In the genomic region with DNA sequence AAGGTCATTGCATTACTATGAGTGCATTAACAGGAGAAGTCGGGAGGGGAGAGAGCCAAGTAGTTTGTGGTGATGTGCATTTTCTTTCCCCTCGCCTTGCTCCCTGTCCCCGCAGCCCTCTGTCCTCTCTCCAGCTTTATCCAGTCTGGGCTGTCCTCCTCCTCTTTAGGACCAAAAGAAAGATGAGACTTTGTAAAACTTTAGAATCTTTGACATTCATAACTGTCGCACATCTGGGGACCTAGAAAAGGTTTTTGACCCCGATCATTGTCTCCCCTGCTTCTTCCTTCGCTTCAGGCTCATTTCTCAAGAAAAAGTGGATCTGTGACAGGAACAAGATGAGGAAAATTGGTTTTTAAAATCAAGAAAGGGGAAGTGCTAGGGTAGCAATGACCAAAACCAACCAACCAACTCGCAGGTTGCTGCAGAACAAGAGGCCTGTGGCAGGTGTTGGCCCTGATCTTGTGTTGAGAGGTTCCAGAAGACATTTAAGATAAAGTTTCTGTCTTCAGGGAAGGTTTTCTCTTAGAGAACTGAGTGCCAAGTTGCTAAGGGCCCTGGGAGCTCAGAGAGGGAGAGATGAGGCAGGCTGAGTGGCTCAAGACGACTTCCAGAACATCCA, we compare ENCODE assay signal across 11 cellular contexts. TPM values are rescaled to one million over a fixed set of nuclear protein-coding genes. Genes with fewer than 3 reads are reported as not detected.
A peak's percentile ranks its signal among the peaks of the same experiment; 100 is the strongest.
DNase-seq lines count a peak whose midpoint lies in the region; ATAC-seq and TF ChIP-seq lines count a peak whose summit lies in the region.
"Had no signal": no experiment of that assay in that cellular context is flagged by ENCODE, and none has a peak within 500 bp of the region (broad histone marks: within the 10 kb centered on the region; RNA-seq: fewer than 3 reads in every experiment).

No MANE protein-coding gene starts in this region.

- no peak overlapping the region for H2AK9ac ChIP-seq in IMR-90 (replicated peaks; ENCODE audit: low read depth, low read length, poor library complexity)

- H3K36me3 Mint-ChIP-seq in CD14-positive monocyte: peaks cover 32 to 43% of the 10 kb centered on the region in 2 donors

- 93% methylated on average over 3 of the region's 8 CpGs; no CpG with 5 or more reads in 1 of the 2 experiments for WGBS in IMR-90 (ENCODE audit: extremely low coverage in 2 of 2, insufficient read length in 1 of 2), 2 experiments
- WGBS in hepatocyte (ENCODE audit: low lambda C conversion rate, missing lambda C conversion rate): 85% methylated on average over 8 of the region's 8 CpGs
- 68 to 92% (median 73%) methylated on average over 8 of the region's 8 CpGs for whole genome bisulfite sequencing in psoas muscle, 3 donors

- in situ Hi-C loops in IMR-90 (cut with MboI; ENCODE audit: low sequenced_read_pairs): no loop called here

- H3K36me3 ChIP-seq in IMR-90 (ENCODE audit: control insufficient read depth, insufficient read depth, low read length) (no peaks in the 10 kb centered on the region), hepatocyte (replicated peaks; ENCODE audit: insufficient read depth, low read depth) (no peaks in the 10 kb centered on the region), psoas muscle (ENCODE audit: insufficient read depth in 1 of 2, low read depth in 1 of 2) (peaks cover 0 to 6% of the 10 kb centered on the region in 2 donors), H7 (replicated peaks; ENCODE audit: control insufficient read depth, insufficient read depth, low read length) (no peaks in the 10 kb centered on the region)

- POLR2A ChIA-PET in IMR-90 (lab: Charles Lee; ENCODE audit: unreplicated experiment): no interaction called here

- H3K9me1 ChIP-seq in IMR-90 (ENCODE audit: insufficient read depth, low read length): no peaks in the 10 kb centered on the region

- H2AFZ ChIP-seq in IMR-90 (replicated peaks; ENCODE audit: low read length, poor library complexity) (no peak overlapping the region), hepatocyte (no peak overlapping the region)

- H4K91ac ChIP-seq in IMR-90 (ENCODE audit: insufficient read depth, low read depth, low read length): no peak overlapping the region

- H3K9me3 ChIP-seq in IMR-90 (ENCODE audit: control insufficient read depth, insufficient read depth, low read length) (no peaks in the 10 kb centered on the region), hepatocyte (ENCODE audit: low read depth) (no peaks in the 10 kb centered on the region), psoas muscle (no peaks in the 10 kb centered on the region)

- ATAC-seq in IMR-90 (ENCODE audit: low read depth): no peak
- ATAC-seq in psoas muscle: no peak
- ATAC-seq in HG03025 (IDR thresholded peaks at IDR 0.05; ENCODE audit: low FRiP score, unreplicated experiment): no peak

- H3K4me1 Mint-ChIP-seq in CD14-positive monocyte: peaks cover 79% of the 10 kb centered on the region

- H3K27ac ChIP-seq in IMR-90 (ENCODE audit: insufficient read depth, low read length): peak overlapping the region; percentile 20; the same call in 1 of the 2 replicates
- peak overlapping the region; percentile 39 for H3K27ac ChIP-seq in hepatocyte
- peak overlapping the region; percentile 90 for H3K27ac ChIP-seq in psoas muscle

- no peaks in the 10 kb centered on the region for H3K27me3 ChIP-seq in IMR-90 (ENCODE audit: control insufficient read depth, insufficient read depth, low read length)
- H3K27me3 ChIP-seq in hepatocyte: no peaks in the 10 kb centered on the region
- H3K27me3 ChIP-seq in psoas muscle (ENCODE audit: insufficient read depth in 3 of 3, low read length in 2 of 3): no peaks in the 10 kb centered on the region
- no peaks in the 10 kb centered on the region for H3K27me3 ChIP-seq in H7 (ENCODE audit: control insufficient read depth, insufficient read depth, low read length)

- H4K8ac ChIP-seq in IMR-90 (ENCODE audit: low read depth in 2 of 2, low read length in 2 of 2): peak overlapping the region in 1 of 2 experiments; percentile 3; a peak in 1 of 4 replicates

- H3K27ac Mint-ChIP-seq in CD14-positive monocyte: peak overlapping the region; percentile 98 to 100 (median 99)

- no peak overlapping the region for H4K5ac ChIP-seq in IMR-90 (ENCODE audit: low read depth, low read length)

- H3K9ac ChIP-seq in IMR-90 (ENCODE audit: low read depth, low read length): no peak overlapping the region

- H2BK20ac ChIP-seq in IMR-90 (ENCODE audit: low read depth, low read length): no peak overlapping the region

- no peak overlapping the region; the same call in 1 of the 2 replicates for H3K18ac ChIP-seq in IMR-90 (ENCODE audit: low read depth, low read length)

- H3K79me1 ChIP-seq in IMR-90 (ENCODE audit: low read depth in 1 of 2, low read length in 2 of 2): no peaks in the 10 kb centered on the region

- no peaks in the 10 kb centered on the region for H3K79me2 ChIP-seq in hepatocyte

- dilution Hi-C loops in IMR-90 (cut with HindIII; ENCODE audit: low sequenced_read_pairs, unreplicated experiment): no loop called here

- H3K27me3 Mint-ChIP-seq in CD14-positive monocyte (ENCODE audit: low read depth in 3 of 3): peaks cover 0 to 4% (median 2%) of the 10 kb centered on the region in 3 donors

- H3K4me3 Mint-ChIP-seq in CD14-positive monocyte: peak overlapping the region; percentile 48 to 83

- H3K4me1 ChIP-seq in IMR-90 (ENCODE audit: control insufficient read depth, insufficient read depth, low read length) (peaks cover 8% of the 10 kb centered on the region; the same call in 1 of the 2 replicates), hepatocyte (ENCODE audit: insufficient read depth) (peaks cover 30% of the 10 kb centered on the region), psoas muscle (peaks cover 57% of the 10 kb centered on the region)

- no peak for TF ChIP-seq POLR2A in IMR-90 (IDR thresholded peaks at IDR 0.05; ENCODE audit: low read depth, low read length)

- no peak overlapping the region for H3K4me3 ChIP-seq in IMR-90 (ENCODE audit: insufficient read depth, low read depth, low read length)
- no peak overlapping the region for H3K4me3 ChIP-seq in hepatocyte
- H3K4me3 ChIP-seq in psoas muscle: peak overlapping the region; percentile 40
- no peak overlapping the region for H3K4me3 ChIP-seq in H7 (ENCODE audit: insufficient read depth, low read depth, low read length)

- no peak overlapping the region for H2BK15ac ChIP-seq in IMR-90 (ENCODE audit: low read depth, low read length)

- no peak overlapping the region for H3K14ac ChIP-seq in IMR-90 (replicated peaks; ENCODE audit: low read depth, low read length)

- H4K20me1 ChIP-seq in IMR-90 (ENCODE audit: insufficient read depth, low read length): no peaks in the 10 kb centered on the region
- no peaks in the 10 kb centered on the region for H4K20me1 ChIP-seq in hepatocyte (ENCODE audit: insufficient read depth, poor library complexity, severe bottlenecking)

- H3K4ac ChIP-seq in IMR-90 (ENCODE audit: low read depth, low read length): no peak overlapping the region

- CTCF ChIA-PET in IMR-90 (lab: Yijun Ruan, JAX): interaction anchor here (0.9 kb wide), 1 partner anchor 16 kb away, joined by 3 read pairs; no protein-coding TSS in a partner anchor

- no peak overlapping the region; the same call in 1 of the 2 replicates for H3K4me2 ChIP-seq in IMR-90 (ENCODE audit: low read depth, low read length)
- no peak overlapping the region for H3K4me2 ChIP-seq in hepatocyte

- DNase-seq in CD14-positive monocyte (ENCODE audit: low spot score): no peak
- DNase-seq in IMR-90: no peak
- DNase-seq in hepatocyte (ENCODE audit: low spot score): no peak
- DNase-seq in psoas muscle: no peak
- DNase-seq in stimulated activated CD4-positive, alpha-beta T cell treated with anti-CD3 and anti-CD28 coated beads, Interleukin-4, amount 100 ng/mL, for 4 hours: no peak
- DNase-seq in H7: no peak
- DNase-seq in activated T-cell treated with anti-CD3 and anti-CD28 coated beads for 4 hours: no peak
- DNase-seq: activated T-cell treated with anti-CD3 and anti-CD28 coated beads, Interleukin-2, amount 50 U/mL, for 1 hour; erythroblast; occipital lobe had no signal

- no peaks in the 10 kb centered on the region for H3K9me2 ChIP-seq in hepatocyte (replicated peaks; ENCODE audit: insufficient read depth)

- no peak overlapping the region for H2BK120ac ChIP-seq in IMR-90 (ENCODE audit: low read depth, low read length)

- H2AK5ac ChIP-seq in IMR-90 (ENCODE audit: low read depth, low read length): no peak overlapping the region

- H3K9me3 Mint-ChIP-seq in CD14-positive monocyte: no peaks in the 10 kb centered on the region

- no peak overlapping the region for H2BK5ac ChIP-seq in IMR-90 (ENCODE audit: low read depth, low read length, poor library complexity, severe bottlenecking)

- TF ChIP-seq RAD21 in IMR-90 (IDR thresholded peaks at IDR 0.05; ENCODE audit: low read length): no peak

- BruUV-seq in IMR-90 (replicated peaks; lab: Mats Ljungman, UMichigan): no TSS peak

- H3K56ac ChIP-seq in IMR-90 (ENCODE audit: extremely low read depth, insufficient read depth, low read length): no peak overlapping the region

- intact Hi-C loops in CD14-positive monocyte (cut with micrococcal nuclease) (loop anchor here in 1 of 2 donors (10.0 kb wide), 1 partner anchor 453 kb away; no protein-coding TSS in a partner anchor), IMR-90 (cut with micrococcal nuclease) (no loop called here), psoas muscle (cut with DNase I) (no loop called here)

- no peak overlapping the region for H3K23ac ChIP-seq in IMR-90 (ENCODE audit: low read depth, low read length)

- no peak for TF ChIP-seq CTCF in CD14-positive monocyte (IDR thresholded peaks at IDR 0.05)
- no peak for TF ChIP-seq CTCF in IMR-90 (conservative IDR thresholded peaks at IDR 0.05; ENCODE audit: low read depth, low read length)
- no peak for TF ChIP-seq CTCF in hepatocyte (IDR thresholded peaks at IDR 0.05; ENCODE audit: poor library complexity)
- TF ChIP-seq CTCF in psoas muscle (IDR thresholded peaks at IDR 0.05): no peak

RNA-seq across cellular contexts. Expression of gene SYTL3, which starts 17.6 kb away (rescaled TPM):
- polyA plus RNA-seq in CD14-positive monocyte: 10 to 100 TPM; 14.6 to 14.8 TPM
- total RNA-seq in IMR-90 (2012; rRNA removed): 3.6 and 4.3 TPM in 2 replicates
- polyA plus RNA-seq in IMR-90 (2012; rRNA removed): 2.8 and 2.9 TPM in 2 replicates
- polyA plus RNA-seq in IMR-90 (2012; cell fraction: cytosol; rRNA removed): 1.6 and 2.4 TPM in 2 replicates
- 3.8 and 6.6 TPM in 2 replicates for polyA plus RNA-seq in IMR-90 (2012; cell fraction: nucleus; rRNA removed; ENCODE audit: low replicate concordance)
- total RNA-seq in hepatocyte: 1.4 and 1.7 TPM in 2 replicates
- 1.5 and 3.1 TPM in 2 replicates for polyA plus RNA-seq in hepatocyte
- total RNA-seq in psoas muscle: 10 to 100 TPM in 2 of 4 donors, 1 to 10 TPM in 2; 1.9 to 17.3 (median 11.0) TPM
- 1 to 10 TPM; 1.7 to 4.1 (median 2.2) TPM for polyA plus RNA-seq in psoas muscle
- total RNA-seq in H7 (2014; rRNA removed; shearing (Covaris generic)): 0.74 and 1.2 TPM in 2 replicates

RNA-seq across cellular contexts. Expression of gene DYNLT1, which starts 22.9 kb away (rescaled TPM):
- polyA plus RNA-seq in CD14-positive monocyte (100 to 1,000 TPM; 286 to 287 TPM), IMR-90 (2012; rRNA removed) (338 and 349 TPM in 2 replicates), hepatocyte (180 and 219 TPM in 2 replicates), psoas muscle (100 to 1,000 TPM; 150 to 202 (median 177) TPM)
- total RNA-seq in IMR-90 (2012; rRNA removed) (187 and 235 TPM in 2 replicates), hepatocyte (81.4 and 82.6 TPM in 2 replicates), psoas muscle (100 to 1,000 TPM; 112 to 146 (median 135) TPM)
- polyA plus RNA-seq in IMR-90 (2012; cell fraction: cytosol; rRNA removed): 134 and 310 TPM in 2 replicates
- polyA plus RNA-seq in IMR-90 (2012; cell fraction: nucleus; rRNA removed; ENCODE audit: low replicate concordance): 32.9 and 226 TPM in 2 replicates
- 59.9 and 67.6 TPM in 2 replicates for total RNA-seq in H7 (2014; rRNA removed; shearing (Covaris generic))

Comparison
In these comparisons a context has a peak if more than half of its experiments do, and no peak if none do; other contexts are left out.
1. H3K27ac ChIP-seq: peak in every context shown above with its lines; median percentile 90 in psoas muscle; 39 in hepatocyte; 20 in IMR-90.